In the genomic region with DNA sequence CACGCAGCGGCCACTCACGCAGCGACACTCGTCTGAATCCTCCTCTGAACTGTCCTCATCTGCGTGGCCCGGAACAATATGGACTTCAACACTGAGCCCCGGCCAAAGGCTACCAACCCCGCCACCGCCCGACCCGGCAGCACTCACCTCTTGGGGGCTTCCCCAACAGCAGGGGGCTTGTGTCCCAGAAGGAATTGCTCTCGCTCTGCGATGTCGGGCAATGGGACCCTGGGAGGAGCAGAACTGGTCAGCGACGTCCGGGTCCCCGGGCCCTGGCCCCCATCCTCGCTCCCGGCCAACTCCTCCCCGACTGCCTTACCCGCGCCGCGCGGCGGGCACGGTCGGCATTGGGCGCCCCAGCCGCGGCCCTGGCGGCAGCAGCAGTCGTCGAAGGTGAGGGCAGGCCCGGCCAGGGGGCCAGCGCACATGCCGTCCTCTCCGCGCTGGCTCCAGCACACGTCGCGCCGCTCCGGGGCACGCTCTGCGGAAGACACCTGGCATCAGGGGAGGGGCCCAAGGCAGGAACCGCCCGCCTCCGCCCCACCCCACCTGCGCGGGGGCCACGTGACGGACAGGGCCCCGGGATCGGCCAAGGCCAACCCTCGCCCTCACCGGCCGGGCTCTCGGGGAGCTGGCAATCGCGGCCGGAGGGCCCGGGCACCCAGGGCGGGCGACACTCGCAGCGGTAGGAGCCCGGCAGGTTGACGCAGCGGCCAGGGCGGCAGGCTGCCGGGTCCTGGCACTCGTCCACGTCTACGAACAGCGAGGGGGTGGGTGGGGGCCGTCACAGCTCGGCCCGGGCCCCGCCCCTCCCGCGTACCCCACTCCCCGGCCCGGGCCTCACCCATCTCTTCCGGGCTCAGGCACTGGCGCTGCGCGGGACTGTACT, we compare ENCODE assay signal across 6 cellular contexts. TPM values are rescaled to one million over a fixed set of nuclear protein-coding genes. Genes with fewer than 3 reads are reported as not detected.
DNase-seq lines count a peak whose midpoint lies in the region; ATAC-seq and TF ChIP-seq lines count a peak whose summit lies in the region.

No MANE protein-coding gene starts in this region.

- peak overlapping the region; percentile 49 for H3K9ac ChIP-seq in MM.1S (ENCODE audit: low read length)

- H4K20me1 ChIP-seq in MM.1S (ENCODE audit: insufficient read depth, low read length): no peaks in the 10 kb centered on the region

- H3K9me3 ChIP-seq in MM.1S (replicated peaks; ENCODE audit: insufficient read depth, low read length): no peaks in the 10 kb centered on the region
- no peaks in the 10 kb centered on the region for H3K9me3 ChIP-seq in esophagus (ENCODE audit: control insufficient read depth in 2 of 2, insufficient read depth in 1 of 2, low read depth in 1 of 2, low read length in 1 of 2)

- H3K27me3 ChIP-seq in MM.1S (replicated peaks; ENCODE audit: insufficient read depth, low read length) (no peaks in the 10 kb centered on the region), esophagus (ENCODE audit: control insufficient read depth in 1 of 2, insufficient read depth in 2 of 2, low read length in 2 of 2) (no peaks in the 10 kb centered on the region)

- DNase-seq in activated CD4-positive, alpha-beta T cell treated with anti-CD3 and anti-CD28 coated beads, Interleukin-2, amount 10 ng/mL, durations not matched to agents 24 days and 14 days: no peak
- DNase-seq in activated CD4-positive, alpha-beta T cell treated with anti-CD3 and anti-CD28 coated beads, Interleukin-2, amount 50 U/mL, for 48 hours: no peak
- DNase-seq in MM.1S (peak; percentile 89), amniotic stem cell (lab: John Stamatoyannopoulos, UW) (no peak)

- H3K4me1 ChIP-seq in MM.1S (ENCODE audit: low read length) (peaks cover 15% of the 10 kb centered on the region), esophagus (ENCODE audit: control insufficient read depth in 2 of 2, insufficient read depth in 2 of 2, low read length in 1 of 2) (peaks cover 0 to 23% of the 10 kb centered on the region in 2 donors)

- H3K27ac Mint-ChIP-seq in activated CD4-positive, alpha-beta T cell treated with anti-CD3 and anti-CD28 coated beads, Interleukin-2, amount 10 ng/mL, durations not matched to agents 24 days and 14 days: peak overlapping the region; percentile 85
- H3K27ac Mint-ChIP-seq in stimulated activated memory B cell treated with anti-CD40 and anti-IgM and Interleukin-4, amounts not matched to agents 10 μg/mL and 1 μg/mL and 100 μg/mL, for 72 hours: peak overlapping the region; percentile 90

- peaks cover 11% of the 10 kb centered on the region for H3K4me1 Mint-ChIP-seq in activated CD4-positive, alpha-beta T cell treated with anti-CD3 and anti-CD28 coated beads, Interleukin-2, amount 10 ng/mL, durations not matched to agents 24 days and 14 days
- H3K4me1 Mint-ChIP-seq in stimulated activated memory B cell treated with anti-CD40 and anti-IgM and Interleukin-4, amounts not matched to agents 10 μg/mL and 1 μg/mL and 100 μg/mL, for 72 hours: peaks cover 36% of the 10 kb centered on the region

- intact Hi-C loops in activated CD4-positive, alpha-beta T cell treated with anti-CD3 and anti-CD28 coated beads, Interleukin-2, amount 10 ng/mL, durations not matched to agents 24 days and 14 days (cut with micrococcal nuclease): loop anchor here (1.0 to 2.0 kb wide), 6 partner anchors 15 to 75 kb away; a partner anchor contains a TSS

- 0 out of 2 replicates have a peak, but pooled peaks cover 3% of the 10 kb centered on the region for H3K79me2 ChIP-seq in MM.1S (ENCODE audit: low read length)

- peak; percentile 84 for ATAC-seq in stimulated activated memory B cell treated with anti-CD40 and anti-IgM and Interleukin-4, amounts not matched to agents 10 μg/mL and 1 μg/mL and 100 μg/mL, for 72 hours

- H3F3A ChIP-seq in MM.1S (ENCODE audit: insufficient read depth, low read length): peaks cover 27% of the 10 kb centered on the region

- H3K4me3 ChIP-seq in MM.1S (ENCODE audit: low read length) (peak overlapping the region; percentile 70), esophagus (ENCODE audit: low read depth in 1 of 2, low read length in 2 of 2) (peak overlapping the region; percentile 40 to 64)

- peak overlapping the region; percentile 85 for H3K4me3 Mint-ChIP-seq in activated CD4-positive, alpha-beta T cell treated with anti-CD3 and anti-CD28 coated beads, Interleukin-2, amount 10 ng/mL, durations not matched to agents 24 days and 14 days
- H3K4me3 Mint-ChIP-seq in stimulated activated memory B cell treated with anti-CD40 and anti-IgM and Interleukin-4, amounts not matched to agents 10 μg/mL and 1 μg/mL and 100 μg/mL, for 72 hours: peak overlapping the region; percentile 91

- H3K27me3 Mint-ChIP-seq in activated CD4-positive, alpha-beta T cell treated with anti-CD3 and anti-CD28 coated beads, Interleukin-2, amount 10 ng/mL, durations not matched to agents 24 days and 14 days: no peaks in the 10 kb centered on the region
- no peaks in the 10 kb centered on the region for H3K27me3 Mint-ChIP-seq in stimulated activated memory B cell treated with anti-CD40 and anti-IgM and Interleukin-4, amounts not matched to agents 10 μg/mL and 1 μg/mL and 100 μg/mL, for 72 hours

- H3K4me2 ChIP-seq in MM.1S (ENCODE audit: low read depth, low read length): peak overlapping the region; percentile 86; the same call in 1 of the 2 replicates

- H3K27ac ChIP-seq in MM.1S (ENCODE audit: low read length) (peak overlapping the region; percentile 76; the same call in 1 of the 2 replicates), esophagus (ENCODE audit: low read depth in 2 of 2, low read length in 1 of 2) (peak overlapping the region; percentile 93 to 97)

- WGBS in esophagus, 2 donors: 26% methylated on average over 84 to 90 of the region's 90 CpGs

- H3K9me2 ChIP-seq in MM.1S (replicated peaks; ENCODE audit: insufficient read depth, low read length): no peaks in the 10 kb centered on the region

- peaks cover 27% of the 10 kb centered on the region for H3K36me3 Mint-ChIP-seq in activated CD4-positive, alpha-beta T cell treated with anti-CD3 and anti-CD28 coated beads, Interleukin-2, amount 10 ng/mL, durations not matched to agents 24 days and 14 days (ENCODE audit: low read depth)
- H3K36me3 Mint-ChIP-seq in stimulated activated memory B cell treated with anti-CD40 and anti-IgM and Interleukin-4, amounts not matched to agents 10 μg/mL and 1 μg/mL and 100 μg/mL, for 72 hours: peaks cover 25% of the 10 kb centered on the region

- peak overlapping the region; percentile 51 for H2AFZ ChIP-seq in MM.1S (ENCODE audit: low read length)

- H3K36me3 ChIP-seq in MM.1S (replicated peaks; ENCODE audit: insufficient read depth, low read length) (no peaks in the 10 kb centered on the region; the same call in 1 of the 2 replicates), esophagus (ENCODE audit: control insufficient read depth in 2 of 2, insufficient read depth in 2 of 2, low read length in 1 of 2) (peaks cover 5 to 30% of the 10 kb centered on the region in 2 donors)

- no peaks in the 10 kb centered on the region for H3K9me3 Mint-ChIP-seq in activated CD4-positive, alpha-beta T cell treated with anti-CD3 and anti-CD28 coated beads, Interleukin-2, amount 10 ng/mL, durations not matched to agents 24 days and 14 days
- no peaks in the 10 kb centered on the region for H3K9me3 Mint-ChIP-seq in stimulated activated memory B cell treated with anti-CD40 and anti-IgM and Interleukin-4, amounts not matched to agents 10 μg/mL and 1 μg/mL and 100 μg/mL, for 72 hours

- TF ChIP-seq CTCF in MM.1S (IDR thresholded peaks at IDR 0.05; ENCODE audit: low read length): no peak

RNA-seq across cellular contexts. Expression of a gene that starts 14.8 kb away (rescaled TPM):
- total RNA-seq in activated CD4-positive, alpha-beta T cell treated with anti-CD3 and anti-CD28 coated beads, Interleukin-2, amount 10 ng/mL, durations not matched to agents 24 days and 14 days: 94.2 and 95.8 TPM in 2 replicates
- 10 to 100 TPM; 41.8 to 52.4 TPM for polyA plus RNA-seq in esophagus

RNA-seq across cellular contexts. Expression of a gene that starts 18.5 kb away (rescaled TPM):
- 94.9 and 96.9 TPM in 2 replicates for total RNA-seq in activated CD4-positive, alpha-beta T cell treated with anti-CD3 and anti-CD28 coated beads, Interleukin-2, amount 10 ng/mL, durations not matched to agents 24 days and 14 days
- 10 to 100 TPM; 32.8 to 36.4 TPM for polyA plus RNA-seq in esophagus

RNA-seq across cellular contexts. Expression of a gene that starts 30.6 kb away (rescaled TPM):
- total RNA-seq in activated CD4-positive, alpha-beta T cell treated with anti-CD3 and anti-CD28 coated beads, Interleukin-2, amount 10 ng/mL, durations not matched to agents 24 days and 14 days: 83.3 and 83.4 TPM in 2 replicates
- 10 to 100 TPM; 38.9 to 52.1 TPM for polyA plus RNA-seq in esophagus

RNA-seq across cellular contexts. Expression of a gene that starts 32.7 kb away (rescaled TPM):
- total RNA-seq in activated CD4-positive, alpha-beta T cell treated with anti-CD3 and anti-CD28 coated beads, Interleukin-2, amount 10 ng/mL, durations not matched to agents 24 days and 14 days: 39.1 and 42.4 TPM in 2 replicates
- polyA plus RNA-seq in esophagus: 10 to 100 TPM; 27.9 to 36.5 TPM

RNA-seq across cellular contexts. Expression of a gene that starts 36.2 kb away (rescaled TPM):
- total RNA-seq in activated CD4-positive, alpha-beta T cell treated with anti-CD3 and anti-CD28 coated beads, Interleukin-2, amount 10 ng/mL, durations not matched to agents 24 days and 14 days: 167 and 173 TPM in 2 replicates
- 10 to 100 TPM; 54.4 to 61.6 TPM for polyA plus RNA-seq in esophagus
